In genomic region chr6:34082348-34082747, GRCh38 we compare ENCODE assay signal across 24 cellular contexts.
"Had no signal": no experiment of that assay in that cellular context is flagged by ENCODE, and none has a peak within 500 bp of the region (broad histone marks: within the 10 kb centered on the region; RNA-seq: fewer than 3 reads in every experiment).

No MANE protein-coding gene starts in this region.

- H3K4me1 ChIP-seq: gastrocnemius medialis, heart left ventricle, prostate gland, right atrium auricular region, sigmoid colon, stomach, thyroid gland, vagina had no signal

- H3K36me3 ChIP-seq: gastrocnemius medialis, heart left ventricle, prostate gland, right atrium auricular region, sigmoid colon, stomach, thyroid gland, vagina had no signal

- H3K9me3 ChIP-seq: gastrocnemius medialis, heart left ventricle, prostate gland, right atrium auricular region, sigmoid colon, stomach, thyroid gland, vagina had no signal

- H3K27ac ChIP-seq: coronary artery, epithelial cell of prostate, gastrocnemius medialis, heart left ventricle, hepatocyte, prostate gland, right atrium auricular region, sigmoid colon, stomach, thyroid gland, vagina had no signal

- H2AFZ ChIP-seq: hepatocyte had no signal

- H3K4me3 ChIP-seq: coronary artery, dorsolateral prefrontal cortex, gastrocnemius medialis, heart left ventricle, hepatocyte, lung, prostate gland, right atrium auricular region, sigmoid colon, stomach, thyroid gland, vagina had no signal

- H3K79me2 ChIP-seq: hepatocyte had no signal

- H3K27me3 ChIP-seq: hepatocyte, right atrium auricular region, sigmoid colon, thyroid gland, vagina had no signal

- H3K4me2 ChIP-seq: hepatocyte had no signal

- FAIRE-seq: kidney had no signal

- DNase-seq: dorsolateral prefrontal cortex; effector CD4-positive, alpha-beta T cell; foreskin fibroblast; gastrocnemius medialis; heart left ventricle; kidney; natural killer cell; nucleus accumbens; sigmoid colon; stimulated activated CD4-positive, alpha-beta T cell treated with anti-CD3 and anti-CD28 coated beads, Interleukin-2, amount 100 ng/mL, for 24 hours; stimulated activated CD4-positive, alpha-beta T cell treated with anti-CD3 and anti-CD28 coated beads, Interleukin-4, amount 100 ng/mL, for 4 hours; stomach; thyroid gland; trophoblast cell had no signal

- ATAC-seq: esophagus mucosa; left lobe of liver; natural killer cell; stimulated activated memory B cell treated with anti-CD40 and anti-IgM and Interleukin-4, amounts not matched to agents 10 μg/mL and 1 μg/mL and 100 μg/mL, for 72 hours had no signal
